ENCODE assay signal across 8 cellular contexts in genomic region chr1:45339694-45340558, GRCh38. TPM values are rescaled to one million over a fixed set of nuclear protein-coding genes. Genes with fewer than 3 reads are reported as not detected.
DNase-seq lines count a peak whose midpoint lies in the region; ATAC-seq and TF ChIP-seq lines count a peak whose summit lies in the region.

MUTYH (minus strand) TSS chr1:45340440; CDS start chr1:45334505, 5,935 bp downstream.
TOE1 (plus strand) TSS chr1:45340170; CDS start chr1:45340253, 83 bp downstream.

- 0 to 2% (median 1%) methylated on average over 14 to 74 of the region's 74 CpGs for WGBS in adrenal gland, 4 donors
- 0 to 1% methylated on average over 63 to 72 of the region's 74 CpGs for WGBS in tibial nerve, 2 donors

- H3K79me2 ChIP-seq in parathyroid adenoma, result peaks cover 2% of the 10 kb centered on the region

- H3K9me3 Mint-ChIP-seq in T-cell, result no peaks in the 10 kb centered on the region

- peak within 1 kb of the TSS; percentile 99 to 100 for H3K27ac Mint-ChIP-seq in T-cell

- peak within 1 kb of the TSS; percentile 98 to 100 (median 100) for H3K4me3 Mint-ChIP-seq in T-cell

- ATAC-seq in HG02852 (IDR thresholded peaks at IDR 0.05; ENCODE audit: unreplicated experiment), result peak; percentile 83
- ATAC-seq in T-cell (replicated peaks in 1 of 4), result peak; percentile 84 to 90 (median 90)

- intact Hi-C loops in adrenal gland (cut with DNase I), result loop anchor here in 1 of 2 donors (10.0 kb wide), 1 partner anchor 225 kb away; no protein-coding TSS in a partner anchor
- intact Hi-C loops in cardiac septum (cut with DNase I), result loop anchor here (1.0 kb wide), 1 partner anchor 37 kb away; no protein-coding TSS in a partner anchor

- H3K36me3 Mint-ChIP-seq in T-cell, result peaks cover 35% of the 10 kb centered on the region

- peak; percentile 97 for DNase-seq in GM13976 (ENCODE audit: low spot score)
- DNase-seq in NCI-H146 (lab: John Stamatoyannopoulos, UW), result peak; percentile 87
- peak; percentile 79 to 92 (median 86) for DNase-seq in T-cell
- peak; percentile 90 to 96 (median 92) for DNase-seq in adrenal gland
- DNase-seq in cardiac septum (ENCODE audit: low spot score), result peak; percentile 96
- peak; percentile 70 to 78 for DNase-seq in tibial nerve (ENCODE audit: low spot score in 2 of 2)

- no peaks in the 10 kb centered on the region for H3K27me3 Mint-ChIP-seq in T-cell

- H3K4me1 ChIP-seq in adrenal gland (replicated peaks in 1 of 2), result peaks cover 19 to 20% of the 10 kb centered on the region in 2 donors
- peaks cover 4% of the 10 kb centered on the region for H3K4me1 ChIP-seq in parathyroid adenoma
- peaks cover 0 to 39% (median 16%) of the 10 kb centered on the region in 4 donors for H3K4me1 ChIP-seq in tibial nerve

- peak in 1 of 2 donors; percentile 92 for TF ChIP-seq EP300 in tibial nerve (IDR thresholded peaks at IDR 0.05)

- peak within 1 kb of the TSS; percentile 75 for H3K4me2 ChIP-seq in parathyroid adenoma (ENCODE audit: low read length)

- H3K27ac ChIP-seq in adrenal gland (peak within 1 kb of the TSS; percentile 88 to 96 (median 92)), parathyroid adenoma (peak within 1 kb of the TSS; percentile 98), tibial nerve (peak within 1 kb of the TSS; percentile 84 to 97 (median 94))

- TF ChIP-seq CTCF in GM13976 (IDR thresholded peaks at IDR 0.05; ENCODE audit: borderline replicate concordance, control extremely low read depth, extremely low read depth, insufficient read depth, missing control alignments) (no peak), adrenal gland (IDR thresholded peaks at IDR 0.05) (no peak), parathyroid adenoma (IDR thresholded peaks at IDR 0.05) (no peak), tibial nerve (IDR thresholded peaks at IDR 0.05) (peak in 2 of 5 experiments; percentile 10 to 46)

- peak within 1 kb of the TSS; percentile 78 for H2AFZ ChIP-seq in parathyroid adenoma

- H3K4me3 ChIP-seq in adrenal gland, result peak within 1 kb of the TSS; percentile 37 to 95 (median 74)
- H3K4me3 ChIP-seq in parathyroid adenoma (ENCODE audit: low read depth, low read length), result peak within 1 kb of the TSS; percentile 90
- H3K4me3 ChIP-seq in tibial nerve, result peak within 1 kb of the TSS; percentile 56 to 86 (median 74)

- H3K4me1 Mint-ChIP-seq in T-cell, result peaks cover 63 to 70% (median 63%) of the 10 kb centered on the region in 3 donors

- H3K27me3 ChIP-seq in adrenal gland (no peaks in the 10 kb centered on the region), parathyroid adenoma (ENCODE audit: control insufficient read depth, insufficient read depth, low read length) (no peaks in the 10 kb centered on the region), tibial nerve (no peaks in the 10 kb centered on the region)

- H3K9me3 ChIP-seq in adrenal gland (replicated peaks in 1 of 3) (no peaks in the 10 kb centered on the region), parathyroid adenoma (ENCODE audit: control insufficient read depth, low read length) (no peaks in the 10 kb centered on the region), tibial nerve (no peaks in the 10 kb centered on the region)

- in situ Hi-C loops in GM13976 (cut with MboI; ENCODE audit: low sequenced_read_pairs, unreplicated experiment), result no loop called here

- POLR2A ChIA-PET in T-cell (lab: Charles Lee), result interaction anchor here (0.5 to 2.1 kb wide), 25 partner anchors 10 to 907 kb away, joined by 3 to 23 read pairs (median 4); partner anchors contain the start of genes HPDL (in 2 of the 2), AKR1A1 (in 1 of the 2), CCDC163 (in 1 of the 2) and EIF2B3 (in 1 of the 2)

- H3K36me3 ChIP-seq in adrenal gland (replicated peaks in 1 of 2) (peaks cover 0 to 34% of the 10 kb centered on the region in 2 donors), parathyroid adenoma (ENCODE audit: control insufficient read depth, insufficient read depth, low read length) (no peaks in the 10 kb centered on the region), tibial nerve (peaks cover 6 to 36% (median 7%) of the 10 kb centered on the region in 3 donors)

- peak within 1 kb of the TSS; percentile 38 for H3K9ac ChIP-seq in parathyroid adenoma

- TF ChIP-seq POLR2A in adrenal gland (IDR thresholded peaks at IDR 0.05), result peak; percentile 76 to 78
- TF ChIP-seq POLR2A in tibial nerve (IDR thresholded peaks at IDR 0.05), result peak in 1 of 2 donors; percentile 58

- CTCF ChIA-PET in T-cell (lab: Charles Lee), result interaction anchor here (0.6 to 3.2 kb wide), 19 partner anchors 19 to 564 kb away, joined by 3 to 39 read pairs (median 5); partner anchors contain the start of genes CCDC163 (in 1 of the 2), EIF2B3 (in 1 of the 2), GPBP1L1 (in 1 of the 2) and HECTD3 (in 1 of the 2)

RNA-seq across cellular contexts. Expression of gene MUTYH, which starts in this region (rescaled TPM):
- 10 to 100 TPM; 60.2 to 71.0 (median 68.4) TPM for total RNA-seq in T-cell
- total RNA-seq in adrenal gland, result 10 to 100 TPM; 15.0 to 35.4 (median 22.2) TPM
- polyA plus RNA-seq in adrenal gland, result 10 to 100 TPM in 2 of 3 donors, 1 to 10 TPM in 1; 9.8 to 60.7 (median 44.0) TPM
- total RNA-seq in cardiac septum, result 11.2 TPM
- 10 to 100 TPM; 34.7 to 62.2 (median 46.0) TPM for total RNA-seq in tibial nerve

RNA-seq across cellular contexts. Expression of gene TOE1, which starts in this region (rescaled TPM):
- total RNA-seq in T-cell, result 10 to 100 TPM; 16.8 to 50.0 (median 19.8) TPM
- total RNA-seq in adrenal gland, result 10 to 100 TPM in 3 of 8 donors, 1 to 10 TPM in 5; 3.3 to 15.4 (median 9.8) TPM
- polyA plus RNA-seq in adrenal gland, result 10 to 100 TPM in 2 of 3 donors, 1 to 10 TPM in 1; 8.9 to 17.7 (median 10.3) TPM
- total RNA-seq in cardiac septum, result 3.5 TPM
- 10 to 100 TPM in 2 of 4 donors, 1 to 10 TPM in 2; 7.4 to 16.7 (median 12.3) TPM for total RNA-seq in tibial nerve

Comparison
In these comparisons a context has a peak if more than half of its experiments do, and no peak if none do; other contexts are left out.
1. Peak in every context shown above with its lines: DNase-seq, ATAC-seq, H3K4me3 ChIP-seq and H3K27ac ChIP-seq.